ENCODE assay signal across 1 cellular context in genomic region chr20:6623989-6624388, GRCh38.
TF ChIP-seq lines count a peak whose summit lies in the region.

No MANE protein-coding gene starts in this region.

TF ChIP-seq in GM12878, 131 proteins besides CTCF, POLR2A, EP300 and RAD21 (continued from another document and continues in another):
- TF ChIP-seq SKIL (IDR thresholded peaks at IDR 0.05; ENCODE audit: low read depth, poor library complexity, severe bottlenecking) (no peak), POLR2AphosphoS5 (IDR thresholded peaks at IDR 0.05; ENCODE audit: low read length) (no peak), MEF2B (IDR thresholded peaks at IDR 0.05; ENCODE audit: partially characterized antibody, poor library complexity, severe bottlenecking) (peak; percentile 13), RB1 (IDR thresholded peaks at IDR 0.05; ENCODE audit: borderline replicate concordance) (no peak), IKZF1 (conservative IDR thresholded peaks at IDR 0.05) (peak; percentile 87), SUPT20H (IDR thresholded peaks at IDR 0.05; ENCODE audit: borderline replicate concordance, control insufficient read depth, low read depth, low read length) (no peak), HCFC1 (IDR thresholded peaks at IDR 0.05; ENCODE audit: low read length) (no peak), SMAD1 (IDR thresholded peaks at IDR 0.05; ENCODE audit: low read depth, partially characterized antibody) (no peak), POLR2AphosphoS2 (IDR thresholded peaks at IDR 0.05; ENCODE audit: low read depth, low read length) (no peak), NBN (IDR thresholded peaks at IDR 0.05) (peak; percentile 71; the same call in 1 of the 2 replicates), FOS (IDR thresholded peaks at IDR 0.05; ENCODE audit: borderline replicate concordance, extremely low read depth, insufficient read length) (no peak), E2F8 (IDR thresholded peaks at IDR 0.05; ENCODE audit: low read depth, partially characterized antibody) (no peak), MAX (IDR thresholded peaks at IDR 0.05; ENCODE audit: low read depth, low read length) (no peak), TCF12 (IDR thresholded peaks at IDR 0.05; ENCODE audit: low read depth, low read length) (no peak), DPF2 (IDR thresholded peaks at IDR 0.05) (peak; percentile 90), BCL11A (IDR thresholded peaks at IDR 0.05; ENCODE audit: low read depth, low read length) (peak; percentile 42; the same call in 1 of the 2 replicates), ATF3 (IDR thresholded peaks at IDR 0.05; ENCODE audit: borderline replicate concordance, extremely low read depth, low read depth, low read length) (no peak), BCL3 (IDR thresholded peaks at IDR 0.05; ENCODE audit: borderline replicate concordance, insufficient read depth, low read depth, low read length, poor library complexity, severe bottlenecking) (no peak), RUNX3 (IDR thresholded peaks at IDR 0.05; ENCODE audit: low read length) (peak; percentile 51; the same call in 1 of the 2 replicates), PAX8 (IDR thresholded peaks at IDR 0.05) (no peak), RCOR1 (conservative IDR thresholded peaks at IDR 0.05; ENCODE audit: low read depth, low read length) (no peak), PKNOX1 (IDR thresholded peaks at IDR 0.05) (0 out of 2 replicates have a peak, but pooled peaks have one; percentile 30), TCF7 (IDR thresholded peaks at IDR 0.05; ENCODE audit: borderline replicate concordance) (no peak), RELA (IDR thresholded peaks at IDR 0.05; ENCODE audit: borderline replicate concordance, partially characterized antibody) (no peak), CHD4 (IDR thresholded peaks at IDR 0.05) (no peak), NR2F1 (conservative IDR thresholded peaks at IDR 0.05) (peak; percentile 73), ETV6 (conservative IDR thresholded peaks at IDR 0.05 in 1 of 2, IDR thresholded peaks at IDR 0.05 in 1 of 2; ENCODE audit: borderline replicate concordance in 1 of 2, low read depth in 1 of 2) (no peak), ATF7 (IDR thresholded peaks at IDR 0.05; ENCODE audit: low read depth) (peak; percentile 54), IRF5 (IDR thresholded peaks at IDR 0.05; ENCODE audit: borderline replicate concordance) (no peak), GATAD2B (conservative IDR thresholded peaks at IDR 0.05; ENCODE audit: low read depth) (peak; percentile 76), ZBTB33 (IDR thresholded peaks at IDR 0.05) (no peak), BRCA1 (IDR thresholded peaks at IDR 0.05; ENCODE audit: low read depth, low read length) (no peak), KAT2A (conservative IDR thresholded peaks at IDR 0.05; ENCODE audit: control insufficient read depth, low read depth, low read length) (no peak), MLLT1 (IDR thresholded peaks at IDR 0.05) (peak; percentile 37; the same call in 1 of the 2 replicates), SUZ12 (IDR thresholded peaks at IDR 0.05; ENCODE audit: unreplicated experiment) (no peak), KDM1A (IDR thresholded peaks at IDR 0.05; ENCODE audit: borderline replicate concordance) (no peak), CREM (IDR thresholded peaks at IDR 0.05; ENCODE audit: low read depth) (no peak), E4F1 (IDR thresholded peaks at IDR 0.05; ENCODE audit: borderline replicate concordance, partially characterized antibody) (no peak), PBX3 (IDR thresholded peaks at IDR 0.05; ENCODE audit: insufficient replicate concordance, low read depth, low read length) (no peak), MXI1 (IDR thresholded peaks at IDR 0.05; ENCODE audit: low read depth, low read length) (no peak), NFIC (IDR thresholded peaks at IDR 0.05; ENCODE audit: low read depth, low read length) (no peak), WRNIP1 (IDR thresholded peaks at IDR 0.05; ENCODE audit: borderline replicate concordance, low read depth, low read length) (no peak), CHD2 (IDR thresholded peaks at IDR 0.05; ENCODE audit: borderline replicate concordance, low read depth, low read length) (peak; percentile 46; the same call in 1 of the 2 replicates), STAT1 (conservative IDR thresholded peaks at IDR 0.05) (no peak), IRF3 (IDR thresholded peaks at IDR 0.05) (no peak)
